In the genomic region with DNA sequence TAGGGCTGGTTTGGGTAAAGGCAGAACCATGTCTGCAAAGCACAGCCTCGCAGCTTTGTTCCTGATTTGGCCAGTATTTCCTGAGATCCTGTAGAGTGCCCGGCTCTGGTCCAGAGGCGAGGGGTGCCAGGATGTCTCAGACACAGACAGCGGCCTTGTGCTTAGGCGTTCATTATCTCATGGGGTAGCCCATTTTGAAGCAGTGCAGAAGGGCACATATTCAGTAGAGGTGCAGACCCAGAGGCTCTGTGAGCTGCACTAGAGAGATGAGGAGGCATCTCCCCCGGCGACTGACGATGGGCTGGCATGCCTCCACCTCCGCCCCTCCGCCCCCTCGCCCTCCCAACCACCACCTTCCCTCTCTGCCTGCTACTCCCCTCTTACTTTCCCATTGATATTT, we compare ENCODE assay signal across 19 cellular contexts.
"Had no signal": no experiment of that assay in that cellular context is flagged by ENCODE, and none has a peak within 500 bp of the region (broad histone marks: within the 10 kb centered on the region; RNA-seq: fewer than 3 reads in every experiment).

No MANE protein-coding gene starts in this region.

- H3K27ac ChIP-seq: epithelial cell of prostate, esophagus squamous epithelium, gastroesophageal sphincter, neutrophil, psoas muscle, sigmoid colon, skin epidermis, thoracic aorta, transverse colon had no signal

- H3K36me3 ChIP-seq: esophagus squamous epithelium, gastroesophageal sphincter, neutrophil, sigmoid colon, thoracic aorta, transverse colon had no signal

- ATAC-seq: effector memory CD8-positive, alpha-beta T cell; gastroesophageal sphincter; naive thymus-derived CD4-positive, alpha-beta T cell; psoas muscle; stimulated activated naive B cell treated with anti-CD40 and anti-IgM and Interleukin-4, amounts not matched to agents 10 μg/mL and 1 μg/mL and 100 μg/mL, for 72 hours; stimulated activated naive CD8-positive, alpha-beta T cell treated with anti-CD3 and anti-CD28 coated beads, Interleukin-15, amount 100 ng/mL, for 72 hours had no signal

- H3K4me1 ChIP-seq: psoas muscle had no signal

- H3K27me3 ChIP-seq: gastroesophageal sphincter, sigmoid colon, transverse colon had no signal

- DNase-seq: effector memory CD8-positive, alpha-beta T cell; esophagus squamous epithelium; foreskin fibroblast; glutamatergic neuron; immature natural killer cell; naive thymus-derived CD4-positive, alpha-beta T cell; psoas muscle; retina; sigmoid colon; stimulated activated CD4-positive, alpha-beta T cell treated with anti-CD3 and anti-CD28 coated beads, Interleukin-2, amount 100 ng/mL, for 24 hours; stimulated activated CD4-positive, alpha-beta T cell treated with anti-CD3 and anti-CD28 coated beads, Interleukin-4, amount 100 ng/mL, for 4 hours; stimulated activated naive B cell treated with anti-CD40 and anti-IgM and Interleukin-4, amounts not matched to agents 10 μg/mL and 1 μg/mL and 100 μg/mL, for 72 hours; stimulated activated naive CD8-positive, alpha-beta T cell treated with anti-CD3 and anti-CD28 coated beads, Interleukin-15, amount 100 ng/mL, for 72 hours; transverse colon had no signal

- H3K9me3 ChIP-seq: esophagus squamous epithelium, gastroesophageal sphincter, neutrophil, psoas muscle, sigmoid colon, thoracic aorta, transverse colon had no signal

- H3K4me3 ChIP-seq: esophagus squamous epithelium, gastroesophageal sphincter, psoas muscle, sigmoid colon, skin epidermis, thoracic aorta, transverse colon had no signal
